Comparison of ENCODE assay signal across 1 cellular context in genomic region chr10:22629126-22629525, GRCh38.
TF ChIP-seq lines count a peak whose summit lies in the region.

No MANE protein-coding gene starts in this region.

TF ChIP-seq in HCT116, 20 proteins besides CTCF, POLR2A, EP300 and RAD21 (continued from another document):
- no peak for TF ChIP-seq ZBTB33 (IDR thresholded peaks at IDR 0.05; ENCODE audit: extremely low read depth, insufficient replicate concordance, low read length)
- TF ChIP-seq SIN3A (IDR thresholded peaks at IDR 0.05; ENCODE audit: low read depth) = no peak
- TF ChIP-seq FOSL1 (IDR thresholded peaks at IDR 0.05; ENCODE audit: low read depth) = no peak
- TF ChIP-seq EGR1 (IDR thresholded peaks at IDR 0.05; ENCODE audit: low read depth) = no peak
- TF ChIP-seq ATF3 (IDR thresholded peaks at IDR 0.05) = no peak
- no peak for TF ChIP-seq SRF (IDR thresholded peaks at IDR 0.05; ENCODE audit: low read depth)
